ENCODE assay signal across 4 cellular contexts in the genomic region with DNA sequence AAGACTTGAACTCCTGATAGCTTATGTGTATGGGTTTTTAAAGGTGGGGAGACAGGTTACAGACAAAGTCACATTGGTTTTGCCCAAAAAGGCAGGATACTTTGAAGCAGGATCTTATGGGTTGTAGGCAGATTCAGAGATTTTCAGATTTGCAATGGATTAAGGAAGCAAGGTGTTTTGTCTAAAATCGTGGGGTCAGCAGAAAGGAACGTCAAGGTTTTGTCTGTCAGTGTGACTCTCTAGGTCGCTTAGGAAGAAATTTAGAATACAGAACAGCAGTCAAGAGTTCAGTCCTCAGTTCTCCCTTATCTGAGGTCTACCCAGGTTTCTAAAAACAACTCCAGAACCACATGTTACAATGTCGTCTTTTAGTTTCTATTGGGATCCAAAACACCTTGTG.
TF ChIP-seq lines count a peak whose summit lies in the region.

No MANE protein-coding gene starts in this region.

TF ChIP-seq in HepG2, 621 proteins besides CTCF, POLR2A, EP300 and RAD21:
- TF ChIP-seq ADNP (CRISPR knock-in tag; IDR thresholded peaks at IDR 0.05) (no peak), MAFK (conservative IDR thresholded peaks at IDR 0.05 in 1 of 2, IDR thresholded peaks at IDR 0.05 in 1 of 2; ENCODE audit: low read length in 2 of 2) (peak; percentile 78 to 82), MAFF (IDR thresholded peaks at IDR 0.05; ENCODE audit: low read depth, low read length) (peak; percentile 69)

TF ChIP-seq in A549, 52 proteins besides CTCF, POLR2A, EP300 and RAD21:
- TF ChIP-seq CBX8 (IDR thresholded peaks at IDR 0.05), result no peak
- peak; percentile 47 for TF ChIP-seq MAFK (IDR thresholded peaks at IDR 0.05; ENCODE audit: partially characterized antibody)
TF ChIP-seq in A549: peak in this region for 1.

TF ChIP-seq in IMR-90, 13 proteins besides CTCF, POLR2A, EP300 and RAD21:
- TF ChIP-seq CHD1 (IDR thresholded peaks at IDR 0.05; ENCODE audit: low read depth, low read length) (no peak), CEBPB (IDR thresholded peaks at IDR 0.05; ENCODE audit: low read depth, low read length) (no peak), MAFK (IDR thresholded peaks at IDR 0.05; ENCODE audit: low read depth, low read length) (peak; percentile 20; the same call in 1 of the 2 replicates), MXI1 (IDR thresholded peaks at IDR 0.05; ENCODE audit: borderline replicate concordance, low read depth, low read length) (no peak), MAZ (IDR thresholded peaks at IDR 0.05; ENCODE audit: borderline replicate concordance, low read depth, low read length) (no peak), BHLHE40 (IDR thresholded peaks at IDR 0.05; ENCODE audit: low read depth, low read length) (no peak), NFE2L2 (IDR thresholded peaks at IDR 0.05; ENCODE audit: low read depth, low read length) (no peak)
- TF ChIP-seq, protein P1, sequence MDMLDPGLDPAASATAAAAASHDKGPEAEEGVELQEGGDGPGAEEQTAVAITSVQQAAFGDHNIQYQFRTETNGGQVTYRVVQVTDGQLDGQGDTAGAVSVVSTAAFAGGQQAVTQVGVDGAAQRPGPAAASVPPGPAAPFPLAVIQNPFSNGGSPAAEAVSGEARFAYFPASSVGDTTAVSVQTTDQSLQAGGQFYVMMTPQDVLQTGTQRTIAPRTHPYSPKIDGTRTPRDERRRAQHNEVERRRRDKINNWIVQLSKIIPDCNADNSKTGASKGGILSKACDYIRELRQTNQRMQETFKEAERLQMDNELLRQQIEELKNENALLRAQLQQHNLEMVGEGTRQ (IDR thresholded peaks at IDR 0.05; ENCODE audit: low read depth, low read length), result no peak
- TF ChIP-seq, protein P2, sequence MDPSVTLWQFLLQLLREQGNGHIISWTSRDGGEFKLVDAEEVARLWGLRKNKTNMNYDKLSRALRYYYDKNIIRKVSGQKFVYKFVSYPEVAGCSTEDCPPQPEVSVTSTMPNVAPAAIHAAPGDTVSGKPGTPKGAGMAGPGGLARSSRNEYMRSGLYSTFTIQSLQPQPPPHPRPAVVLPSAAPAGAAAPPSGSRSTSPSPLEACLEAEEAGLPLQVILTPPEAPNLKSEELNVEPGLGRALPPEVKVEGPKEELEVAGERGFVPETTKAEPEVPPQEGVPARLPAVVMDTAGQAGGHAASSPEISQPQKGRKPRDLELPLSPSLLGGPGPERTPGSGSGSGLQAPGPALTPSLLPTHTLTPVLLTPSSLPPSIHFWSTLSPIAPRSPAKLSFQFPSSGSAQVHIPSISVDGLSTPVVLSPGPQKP (IDR thresholded peaks at IDR 0.05; ENCODE audit: borderline replicate concordance, low read depth, low read length), result no peak
TF ChIP-seq in IMR-90: peak in this region for 1.

TF ChIP-seq in K562, 482 proteins besides CTCF, POLR2A, EP300 and RAD21:
- TF ChIP-seq ZNF316 (IDR thresholded peaks at IDR 0.05), result peak; percentile 37; the same call in 1 of the 2 replicates
- peak; percentile 19; the same call in 1 of the 2 replicates for TF ChIP-seq MAFF (IDR thresholded peaks at IDR 0.05; ENCODE audit: low read length)
- TF ChIP-seq MAZ (CRISPR knock-in tag; conservative IDR thresholded peaks at IDR 0.05 in 1 of 2, IDR thresholded peaks at IDR 0.05 in 1 of 2), result no peak
- peak; percentile 10; the same call in 1 of the 2 replicates for TF ChIP-seq C11orf30 (IDR thresholded peaks at IDR 0.05; ENCODE audit: low read depth)
